23 cellular contexts compared by ENCODE assay signal in the genomic region with DNA sequence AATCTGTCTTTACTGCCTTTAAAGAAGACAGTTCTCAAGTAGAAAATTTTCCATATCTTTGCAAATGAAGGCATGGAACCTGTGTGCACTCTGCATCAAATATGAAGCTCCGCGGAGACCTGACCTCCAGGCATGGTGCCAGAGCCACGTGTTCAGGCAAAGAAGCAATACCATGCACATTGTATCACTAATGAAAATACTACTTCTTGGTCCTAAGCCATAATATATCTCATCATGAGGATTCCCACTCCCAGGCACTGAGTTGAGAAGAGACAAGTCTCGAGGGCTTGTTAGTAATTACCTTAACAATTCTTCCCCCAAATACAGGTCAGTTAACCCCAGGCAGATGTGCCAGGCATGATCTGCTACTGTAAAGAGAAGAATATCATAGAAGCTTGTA. TPM values are rescaled to one million over a fixed set of nuclear protein-coding genes. Genes with fewer than 3 reads are reported as not detected.
"Had no signal": no experiment of that assay in that cellular context is flagged by ENCODE, and none has a peak within 500 bp of the region (broad histone marks: within the 10 kb centered on the region; RNA-seq: fewer than 3 reads in every experiment).

No MANE protein-coding gene starts in this region.

- DNase-seq: Kasumi-1, MV-4-11, NCI-H1048, NCI-H1436, NCI-H187, NCI-H2029, NCI-H2081 treated with DMSO at 0.1 percent for 48 hours, NCI-H2227 treated with DMSO at 0.1 percent for 48 hours, NCI-H524, NCI-H526 treated with DMSO at 0.1 percent for 48 hours, NCI-H774, PC-3, SHP77, SJCRH30, T-helper 1 cell had no signal

- H3K9me3 ChIP-seq: SJCRH30 had no signal

- H3K36me3 ChIP-seq: SJCRH30 had no signal

- H3K27me3 ChIP-seq: SJCRH30 had no signal

- ATAC-seq: K562, Panc1, PC-3, SK-N-SH treated with all-trans-retinoic acid at 6 μM for 48 hours had no signal

- H3K4me3 ChIP-seq: K562, SJCRH30 had no signal

- H3K27ac ChIP-seq: HL-60, KMS-11, RWPE1, SJCRH30 had no signal

RNA-seq across cellular contexts. Expression of gene PCDH19, which starts 56.7 kb away (rescaled TPM):
- total RNA-seq: K562, OCI-LY7, PC-3 had no signal
- polyA plus RNA-seq: IgD-negative memory B cell, K562 had no signal
